1 cellular context compared by ENCODE assay signal in the genomic region with DNA sequence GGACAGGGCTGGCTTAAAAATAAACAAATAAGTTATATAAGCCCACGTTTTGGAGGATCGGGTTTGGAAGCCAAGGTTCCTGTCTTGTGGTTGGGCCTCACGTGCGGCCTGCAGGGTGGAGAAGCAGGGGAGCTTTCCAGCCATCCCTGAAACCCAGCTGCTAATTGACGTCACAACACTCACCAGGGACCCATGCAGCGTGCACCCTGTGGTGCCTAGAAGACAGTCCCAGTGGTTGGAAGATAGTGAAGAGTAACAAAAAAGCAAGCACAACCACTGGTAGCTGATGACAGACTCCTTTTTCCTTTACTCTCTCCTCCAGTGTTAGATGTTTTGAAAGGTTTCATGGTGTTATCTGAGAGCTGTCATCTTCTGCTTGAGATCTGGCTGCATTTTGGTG.
TF ChIP-seq lines count a peak whose summit lies in the region.

No MANE protein-coding gene starts in this region.

TF ChIP-seq in H1, 55 proteins besides CTCF, POLR2A, EP300 and RAD21 (continued from another document):
- TF ChIP-seq RFX5 (IDR thresholded peaks at IDR 0.05; ENCODE audit: borderline replicate concordance, low read depth, low read length) (no peak), SP2 (IDR thresholded peaks at IDR 0.05; ENCODE audit: low read length) (no peak), PHF8 (conservative IDR thresholded peaks at IDR 0.05; ENCODE audit: low read depth, low read length) (no peak), GTF2F1 (IDR thresholded peaks at IDR 0.05; ENCODE audit: borderline replicate concordance, low read depth, low read length) (no peak), CHD1 (IDR thresholded peaks at IDR 0.05; ENCODE audit: low read depth, low read length) (no peak)
